8 cellular contexts compared by ENCODE assay signal in the genomic region with DNA sequence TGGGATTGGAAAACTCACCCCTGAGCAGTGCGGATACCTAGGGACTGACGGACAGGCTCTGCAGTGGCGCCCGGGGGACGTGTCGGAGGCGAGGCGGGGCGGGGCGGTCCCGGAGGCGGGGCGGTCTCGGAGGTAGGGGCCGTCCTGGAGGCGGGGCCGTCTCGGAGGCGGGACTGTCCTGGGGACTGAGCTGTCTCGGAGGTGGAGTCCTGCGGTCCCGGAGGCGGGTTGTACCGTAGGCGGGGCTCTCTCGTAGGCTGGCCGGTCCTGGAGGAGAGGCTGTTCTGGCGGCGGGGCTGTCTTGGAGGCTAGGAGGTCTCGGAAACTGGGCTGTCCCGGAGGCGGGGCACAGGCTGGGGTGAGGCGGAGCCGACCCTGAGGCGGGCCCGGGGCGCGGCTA.
DNase-seq lines count a peak whose midpoint lies in the region; ATAC-seq and TF ChIP-seq lines count a peak whose summit lies in the region.
"Not testable (repeated sequence)": the region's sequence is repeated elsewhere in the genome, so short reads cannot be mapped to it uniquely, and the experiment has no call there.

No MANE protein-coding gene starts in this region.

- H3K9ac ChIP-seq in HCT116 (ENCODE audit: low read length): not testable (repeated sequence)

- TF ChIP-seq EP300 in esophagus muscularis mucosa (IDR thresholded peaks at IDR 0.05): not testable (repeated sequence)

- CTCF ChIA-PET in HCT116 (lab: Charles Lee): not testable (repeated sequence)

- POLR2A ChIA-PET in HCT116 (lab: Charles Lee): not testable (repeated sequence)

- WGBS in esophagus muscularis mucosa: no CpG with 5 or more reads among the region's 38 CpGs

- not testable (repeated sequence) for TF ChIP-seq CTCF in HCT116 (IDR thresholded peaks at IDR 0.05 in 2 of 3, conservative IDR thresholded peaks at IDR 0.05 in 1 of 3; ENCODE audit: borderline replicate concordance in 1 of 3, insufficient read depth in 1 of 3, low read depth in 2 of 3, low read length in 2 of 3); esophagus muscularis mucosa (IDR thresholded peaks at IDR 0.05); omental fat pad (IDR thresholded peaks at IDR 0.05)

- not testable (repeated sequence) for TF ChIP-seq RAD21 in HCT116 (IDR thresholded peaks at IDR 0.05; ENCODE audit: low read depth)

- not testable (repeated sequence) for H3K4me1 ChIP-seq in HCT116 (ENCODE audit: control insufficient read depth in 1 of 2, insufficient read depth in 2 of 2, low read length in 2 of 2); esophagus muscularis mucosa

- BruUV-seq in HCT116 (replicated peaks; lab: Mats Ljungman, UMichigan): not testable (repeated sequence)

- not testable (repeated sequence) for TF ChIP-seq POLR2A in HCT116 (IDR thresholded peaks at IDR 0.05; ENCODE audit: borderline replicate concordance, extremely low read depth, insufficient read depth, insufficient read length); esophagus muscularis mucosa (IDR thresholded peaks at IDR 0.05; ENCODE audit: low read depth)

- peak; percentile 83 for DNase-seq in GDM1 (lab: John Stamatoyannopoulos, UW)
- not testable (repeated sequence) for DNase-seq in HCT116 (ENCODE audit: low read depth, low spot score); esophagus muscularis mucosa (ENCODE audit: extremely low spot score)
- DNase-seq in MG63: peak; percentile 83
- DNase-seq in SKM-1 (lab: John Stamatoyannopoulos, UW; ENCODE audit: unreplicated experiment): peak; percentile 19
- DNase-seq in activated T-helper 1 cell treated with anti-CD3 and anti-CD28 coated beads, Interleukin-2, amount 50 U/mL, for 16 hours (ENCODE audit: low read depth in 1 of 2, low spot score in 1 of 2): peak; percentile 88 to 95
- peak; percentile 69 for DNase-seq in omental fat pad (ENCODE audit: low spot score)
- DNase-seq in stimulated activated naive CD4-positive, alpha-beta T cell (lab: John Stamatoyannopoulos, UW): peak; percentile 73 to 94 (median 86)

- intact Hi-C loops in HCT116 (cut with micrococcal nuclease); esophagus muscularis mucosa (cut with DNase I): not testable (repeated sequence)

- not testable (repeated sequence) for H3K9me3 ChIP-seq in HCT116 (ENCODE audit: control insufficient read depth in 1 of 2, insufficient read depth in 1 of 2, low read depth in 1 of 2, low read length in 2 of 2); MG63; esophagus muscularis mucosa

- H3K4me3 ChIP-seq in HCT116 (replicated peaks in 1 of 2; ENCODE audit: low read depth in 1 of 2, low read length in 2 of 2) (peak overlapping the region; percentile 35 to 40; a peak in 2 of 4 replicates), esophagus muscularis mucosa (peak overlapping the region; percentile 47 to 61 (median 50))
- not testable (repeated sequence) for H3K4me3 ChIP-seq in MG63

- H3K9me2 ChIP-seq in HCT116 (ENCODE audit: insufficient read depth): not testable (repeated sequence)

- not testable (repeated sequence) for H4K20me1 ChIP-seq in HCT116 (ENCODE audit: insufficient read depth)

- peak overlapping the region; percentile 57 for H3K4me2 ChIP-seq in HCT116 (ENCODE audit: low read length)

- H2AFZ ChIP-seq in HCT116 (ENCODE audit: low read depth, low read length, poor library complexity, severe bottlenecking): not testable (repeated sequence)

- RAD21 ChIA-PET in HCT116 (lab: Charles Lee; ENCODE audit: low non-redundant PET in 1 of 2, low total read pairs in 2 of 2, uncharacterized antibody in 2 of 2, unreplicated experiment in 2 of 2): not testable (repeated sequence)

- H3K27me3 ChIP-seq in HCT116 (ENCODE audit: insufficient read depth, low read length); MG63; esophagus muscularis mucosa: not testable (repeated sequence)

- not testable (repeated sequence) for H3K27ac ChIP-seq in HCT116 (ENCODE audit: low read depth, low read length)
- H3K27ac ChIP-seq in esophagus muscularis mucosa (replicated peaks in 1 of 4): peak overlapping the region in 3 of 4 donors; percentile 66 to 75 (median 67)

- not testable (repeated sequence) for H3K79me2 ChIP-seq in HCT116 (ENCODE audit: insufficient read depth, low read length)

- ATAC-seq in HCT116: peak; percentile 91
- ATAC-seq in omental fat pad (ENCODE audit: low FRiP score): peak; percentile 98

- H3K36me3 ChIP-seq in HCT116 (ENCODE audit: control insufficient read depth in 1 of 2, insufficient read depth in 2 of 2, low read length in 2 of 2); MG63; esophagus muscularis mucosa: not testable (repeated sequence)
